20 cellular contexts compared by ENCODE assay signal in the genomic region with DNA sequence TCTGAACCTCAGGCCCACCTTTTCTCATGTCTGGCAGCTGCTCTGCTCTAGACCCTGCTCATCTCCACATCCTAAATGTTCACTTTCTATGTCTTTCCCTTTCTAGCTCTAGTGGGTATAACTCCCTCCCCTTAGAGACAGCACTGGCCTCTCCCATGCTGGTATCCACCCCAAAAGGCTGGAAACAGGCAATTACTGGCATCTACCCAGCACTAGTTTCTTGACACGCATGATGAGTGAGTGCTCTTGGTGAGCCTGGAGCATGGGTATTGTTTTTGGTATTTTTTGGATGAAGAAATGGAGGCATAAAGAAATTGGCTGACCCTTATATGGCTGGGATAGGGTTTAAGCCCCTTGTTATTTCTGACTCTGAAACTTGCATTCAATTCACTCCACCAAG.
A peak's percentile ranks its signal among the peaks of the same experiment; 100 is the strongest.
DNase-seq lines count a peak whose midpoint lies in the region; ATAC-seq, FAIRE-seq and TF ChIP-seq lines count a peak whose summit lies in the region.
"Had no signal": no experiment of that assay in that cellular context is flagged by ENCODE, and none has a peak within 500 bp of the region (broad histone marks: within the 10 kb centered on the region; RNA-seq: fewer than 3 reads in every experiment).

No MANE protein-coding gene starts in this region.

- ATAC-seq in sciatic nerve (no peak), GM18519 (IDR thresholded peaks at IDR 0.05; ENCODE audit: low FRiP score, unreplicated experiment) (no peak), HG02610 (IDR thresholded peaks at IDR 0.05; ENCODE audit: unreplicated experiment) (no peak)

- intact Hi-C loops in sciatic nerve (cut with DNase I), result no loop called here

- DNase-seq in RWPE1 (ENCODE audit: low spot score) (no peak), bronchial epithelial cell (ENCODE audit: low read depth) (no peak), fibroblast of the aortic adventitia (ENCODE audit: low read depth) (peak; percentile 20), sciatic nerve (ENCODE audit: low spot score) (peak; percentile 41), DMS 273 (lab: John Stamatoyannopoulos, UW; ENCODE audit: unreplicated experiment) (no peak)
- DNase-seq: ACHN; BE2C; C1 segment of cervical spinal cord; CD4-positive, CD25-positive, alpha-beta regulatory T cell; CD8-positive, alpha-beta memory T cell; COR-L47; DMS79; GDM1; H9 had no signal

- H3K27me3 ChIP-seq in bronchial epithelial cell (ENCODE audit: control insufficient read depth, insufficient read depth, low read length), result no peaks in the 10 kb centered on the region
- H3K27me3 ChIP-seq: BE2C had no signal

- peaks cover 62% of the 10 kb centered on the region for H3K36me3 ChIP-seq in bronchial epithelial cell (ENCODE audit: control insufficient read depth, insufficient read depth, low read length)

- FAIRE-seq in bronchial epithelial cell (lab: Jason Lieb, UNC), result peak; percentile 73
- FAIRE-seq: A204.1, GM12892, GM18507, H1 had no signal

- TF ChIP-seq CTCF in RWPE1 (conservative IDR thresholded peaks at IDR 0.05; ENCODE audit: low read depth) (no peak), bronchial epithelial cell (IDR thresholded peaks at IDR 0.05; ENCODE audit: insufficient read depth, low read length, severe bottlenecking) (no peak), fibroblast of the aortic adventitia (IDR thresholded peaks at IDR 0.05; ENCODE audit: insufficient read depth, low read length) (no peak)

- H3K27ac ChIP-seq in RWPE1, result peak overlapping the region; percentile 50; the same call in 1 of the 2 replicates

- CTCF ChIA-PET in RWPE1 (lab: Yijun Ruan, JAX), result no interaction called here

- H3K4me3 ChIP-seq in bronchial epithelial cell (ENCODE audit: low read depth, low read length) (no peak overlapping the region), fibroblast of the aortic adventitia (ENCODE audit: low read depth, low read length) (no peak overlapping the region)

- POLR2A ChIA-PET in RWPE1 (lab: Yijun Ruan, JAX; ENCODE audit: low non-redundant PET), result no interaction called here

Comparison
In these comparisons a context has a peak if more than half of its experiments do, and no peak if none do; other contexts are left out.
1. DNase-seq: peak in fibroblast of the aortic adventitia (single experiment) and sciatic nerve (single experiment); none in RWPE1 (single experiment), bronchial epithelial cell (single experiment) and DMS 273 (single experiment).